8 cellular contexts compared by ENCODE assay signal in genomic region chr22:25447689-25448434, GRCh38.
DNase-seq lines count a peak whose midpoint lies in the region; ATAC-seq and TF ChIP-seq lines count a peak whose summit lies in the region.

No MANE protein-coding gene starts in this region.

- in situ Hi-C loops in GM23248 (cut with MboI) = no loop called here

- peak overlapping the region; percentile 99 for H3K4me2 ChIP-seq in GM23248 (ENCODE audit: unreplicated experiment)

- H3K79me2 ChIP-seq in GM23248 (ENCODE audit: insufficient read depth) = peaks cover 50% of the 10 kb centered on the region

- TF ChIP-seq POLR2A in gastroesophageal sphincter (IDR thresholded peaks at IDR 0.05) = no peak

- H3K9me2 ChIP-seq in GM23248 (ENCODE audit: insufficient read depth) = no peaks in the 10 kb centered on the region

- ATAC-seq in gastroesophageal sphincter = peak; percentile 96

- DNase-seq in EL (peak; percentile 85), GM23248 (peak; percentile 94), LoVo (ENCODE audit: low spot score) (peak; percentile 92), SJCRH30 (peak; percentile 92 to 97), nucleus accumbens (lab: John Stamatoyannopoulos, UW) (peak in 54 of 56 donors; percentile 29 to 98 (median 82)), superior temporal gyrus (ENCODE audit: extremely low spot score) (peak; percentile 97)
- peak; percentile 75 to 84 (median 80) for DNase-seq in activated naive CD4-positive, alpha-beta T cell (lab: John Stamatoyannopoulos, UW)

- peak overlapping the region; percentile 66 for H3K27ac ChIP-seq in GM23248
- H3K27ac ChIP-seq in SJCRH30 = peak overlapping the region; percentile 38; the same call in 1 of the 2 replicates
- peak overlapping the region; percentile 48 to 86 (median 75) for H3K27ac ChIP-seq in gastroesophageal sphincter

- 1 to 2% methylated on average over 30 of the region's 30 CpGs for WGBS in GM23248 (ENCODE audit: low coverage in 1 of 2, low lambda C conversion rate in 2 of 2, missing lambda C conversion rate in 2 of 2), 2 experiments
- WGBS in gastroesophageal sphincter (ENCODE audit: low coverage in 1 of 2), 2 donors = 0 to 16% methylated on average over 3 to 7 of the region's 30 CpGs

- peak overlapping the region; percentile 78 for H2AFZ ChIP-seq in GM23248

- H3K4me3 ChIP-seq in GM23248 (peak overlapping the region; percentile 90), SJCRH30 (peak overlapping the region; percentile 88), gastroesophageal sphincter (peak overlapping the region; percentile 73 to 93)

- H3K9me3 ChIP-seq in GM23248 (ENCODE audit: low read depth) = no peaks in the 10 kb centered on the region
- no peaks in the 10 kb centered on the region for H3K9me3 ChIP-seq in SJCRH30 (replicated peaks)
- no peaks in the 10 kb centered on the region for H3K9me3 ChIP-seq in gastroesophageal sphincter

- H3K27me3 ChIP-seq in GM23248 (replicated peaks; ENCODE audit: insufficient read depth) = no peaks in the 10 kb centered on the region
- H3K27me3 ChIP-seq in SJCRH30 = no peaks in the 10 kb centered on the region
- H3K27me3 ChIP-seq in gastroesophageal sphincter = no peaks in the 10 kb centered on the region

- H3K4me1 ChIP-seq in GM23248 (ENCODE audit: insufficient read depth) (peaks cover 29% of the 10 kb centered on the region), SJCRH30 (peaks cover 4% of the 10 kb centered on the region; the same call in 1 of the 2 replicates), gastroesophageal sphincter (peaks cover 0 to 41% (median 7%) of the 10 kb centered on the region in 3 donors)

- H3F3A ChIP-seq in GM23248 (ENCODE audit: insufficient read depth) = peaks cover 23% of the 10 kb centered on the region

- peak overlapping the region; percentile 88 for H3K9ac ChIP-seq in GM23248

- peaks cover 18% of the 10 kb centered on the region for H4K20me1 ChIP-seq in GM23248 (ENCODE audit: insufficient read depth)

- peak; percentile 73 to 97 (median 92) for TF ChIP-seq CTCF in gastroesophageal sphincter (IDR thresholded peaks at IDR 0.05)

- no peak for TF ChIP-seq EP300 in gastroesophageal sphincter (IDR thresholded peaks at IDR 0.05)

- H3K36me3 ChIP-seq in GM23248 (ENCODE audit: low read depth) = no peaks in the 10 kb centered on the region
- H3K36me3 ChIP-seq in SJCRH30 = 0 out of 2 replicates have a peak, but pooled peaks cover 7% of the 10 kb centered on the region
- peaks cover 0 to 7% of the 10 kb centered on the region in 2 donors for H3K36me3 ChIP-seq in gastroesophageal sphincter

Comparison
In these comparisons a context has a peak if more than half of its experiments do, and no peak if none do; other contexts are left out.
1. Peak in every context shown above with its lines: DNase-seq, ATAC-seq, H3K4me3 ChIP-seq and H3K27ac ChIP-seq.